ENCODE assay signal across 14 cellular contexts in the genomic region with DNA sequence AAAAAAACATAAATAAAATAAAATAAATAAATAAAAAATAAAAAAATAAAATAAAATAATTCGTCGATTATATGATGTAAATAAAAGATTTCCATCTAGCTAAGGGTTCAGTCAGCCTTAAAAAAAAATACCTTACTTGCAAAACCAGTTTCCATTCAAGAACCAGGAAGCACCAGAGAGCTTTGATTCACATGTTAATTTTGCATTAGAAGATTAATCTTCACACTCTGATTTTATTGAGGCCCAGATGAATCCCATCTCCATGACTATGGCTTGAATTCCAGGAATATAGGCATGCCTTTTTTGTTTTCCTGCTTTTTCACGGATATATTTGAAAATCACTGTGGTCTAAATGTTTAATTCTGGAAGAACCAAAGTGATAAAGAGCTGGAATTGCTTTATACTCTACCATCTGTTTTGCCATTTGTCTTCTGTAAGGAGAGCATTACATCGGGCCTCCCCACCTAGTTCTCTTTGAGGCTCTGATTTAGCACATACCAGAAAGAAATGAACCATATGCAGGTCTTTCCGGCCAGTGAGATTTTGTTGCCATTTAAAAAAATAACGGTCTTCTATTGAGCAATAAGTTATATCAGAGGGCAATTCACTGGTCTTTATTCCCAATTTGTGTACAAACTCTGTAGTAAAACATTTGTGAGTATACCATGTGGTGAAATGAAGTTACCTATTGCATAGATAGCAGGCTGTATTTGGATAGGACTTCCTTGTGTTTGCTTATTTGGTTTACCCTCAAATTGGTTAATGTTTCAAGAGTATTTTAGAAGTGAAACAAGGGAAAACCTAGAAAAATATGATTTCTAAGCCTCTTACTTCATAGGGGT.
DNase-seq lines count a peak whose midpoint lies in the region; ATAC-seq, FAIRE-seq and TF ChIP-seq lines count a peak whose summit lies in the region.
"Had no signal": no experiment of that assay in that cellular context is flagged by ENCODE, and none has a peak within 500 bp of the region (broad histone marks: within the 10 kb centered on the region; RNA-seq: fewer than 3 reads in every experiment).

No MANE protein-coding gene starts in this region.

- H4K91ac ChIP-seq in H1 (replicated peaks; ENCODE audit: insufficient read length, low read length): no peak overlapping the region

- H3K23ac ChIP-seq in H1 (ENCODE audit: insufficient read length): no peak overlapping the region

- H2BK5ac ChIP-seq in H1 (ENCODE audit: low read depth, low read length): no peak overlapping the region; the same call in 1 of the 2 replicates

- H3K18ac ChIP-seq in H1 (ENCODE audit: extremely low read depth, low read length): no peak overlapping the region

- H3K4me2 ChIP-seq in H1 (ENCODE audit: insufficient read depth in 1 of 2, low read depth in 2 of 2, low read length in 2 of 2): 0 out of 4 replicates have a peak overlapping the region, but pooled peaks of 1 of the 2 experiments have one; percentile 2

- H3K27ac ChIP-seq in H1 (ENCODE audit: low read depth, low read length): no peak overlapping the region
- no peak overlapping the region for H3K27ac ChIP-seq in liver (ENCODE audit: low read depth in 1 of 2, low read length in 2 of 2)
- no peak overlapping the region for H3K27ac ChIP-seq in RWPE1
- H3K27ac ChIP-seq: HL-60 had no signal

- H2BK20ac ChIP-seq in H1 (ENCODE audit: low read length): no peak overlapping the region

- H3K4me1 ChIP-seq in H1 (replicated peaks in 1 of 4; ENCODE audit: control insufficient read depth in 3 of 4, insufficient read depth in 4 of 4, low read length in 3 of 4) (peaks cover 0 to 3% (median 0%) of the 10 kb centered on the region in 4 experiments; a peak in 2 of 7 replicates), liver (ENCODE audit: control insufficient read depth in 4 of 4, insufficient read depth in 4 of 4, low read length in 3 of 4) (peaks cover 0 to 8% (median 0%) of the 10 kb centered on the region in 4 donors)

- H2BK12ac ChIP-seq in H1 (ENCODE audit: low read depth, low read length): no peak overlapping the region

- H3K79me2 ChIP-seq in H1 (ENCODE audit: control insufficient read depth in 1 of 2, insufficient read depth in 2 of 2, low read length in 2 of 2): no peaks in the 10 kb centered on the region

- H3K36me3 ChIP-seq in H1 (ENCODE audit: control insufficient read depth in 2 of 4, insufficient read depth in 4 of 4, low read length in 3 of 4) (no peaks in the 10 kb centered on the region), liver (ENCODE audit: control insufficient read depth in 4 of 4, insufficient read depth in 3 of 4, low read depth in 1 of 4, low read length in 3 of 4) (peaks cover 0 to 2% (median 0%) of the 10 kb centered on the region in 4 donors)

- DNase-seq in DMS53 treated with DMSO at 0.1 percent for 48 hours (lab: John Stamatoyannopoulos, UW; ENCODE audit: unreplicated experiment) (peak; percentile 30), LNCaP clone FGC (ENCODE audit: low read depth) (peak; percentile 26), H1 (ENCODE audit: low read depth in 1 of 2, low spot score in 2 of 2) (no peak), RWPE1 (ENCODE audit: low spot score) (no peak), NCI-H187 treated with DMSO at 0.1 percent for 48 hours (lab: John Stamatoyannopoulos, UW) (no peak)
- DNase-seq: AML-193, Kasumi-1, NCI-H1417, NCI-H2081, NCI-H526 treated with DMSO at 0.1 percent for 48 hours had no signal

- no peak for FAIRE-seq in H1 (lab: Jason Lieb, UNC)

- CTCF ChIA-PET in H1 (lab: Charles Lee; ENCODE audit: partially characterized antibody) (interaction anchor here (0.6 to 2.0 kb wide), 4 partner anchors 13 to 67 kb away, joined by 3 to 8 read pairs (median 4); no protein-coding TSS in a partner anchor), RWPE1 (lab: Yijun Ruan, JAX) (interaction anchor here (0.6 to 0.7 kb wide), 3 partner anchors 243 to 858 kb away, joined by 3 to 6 read pairs (median 4); no protein-coding TSS in a partner anchor)

- no peak for ATAC-seq in GM19023 (IDR thresholded peaks at IDR 0.05; ENCODE audit: unreplicated experiment)
- ATAC-seq in HG02623 (IDR thresholded peaks at IDR 0.05; ENCODE audit: unreplicated experiment): no peak

- peak overlapping the region; percentile 73 for H3K4ac ChIP-seq in H1 (replicated peaks; ENCODE audit: insufficient read length, low read depth, low read length)

- POLR2A ChIA-PET in H1 (lab: Charles Lee; ENCODE audit: partially characterized antibody): no interaction called here
- POLR2A ChIA-PET in RWPE1 (lab: Yijun Ruan, JAX; ENCODE audit: low non-redundant PET): no interaction called here

- no peak for TF ChIP-seq EP300 in H1 (IDR thresholded peaks at IDR 0.05; ENCODE audit: borderline replicate concordance in 1 of 2, low read depth in 2 of 2, low read length in 2 of 2)

- H3K14ac ChIP-seq in H1 (ENCODE audit: insufficient read length): no peak overlapping the region

- H3K23me2 ChIP-seq in H1 (ENCODE audit: low read depth, low read length): no peaks in the 10 kb centered on the region

- H3K4me3 ChIP-seq in LNCaP clone FGC (ENCODE audit: low read depth, low read length) (no peak overlapping the region), H1 (ENCODE audit: extremely low read depth in 1 of 4, insufficient read depth in 2 of 4, low read depth in 3 of 4, low read length in 4 of 4) (no peak overlapping the region), liver (ENCODE audit: low read depth in 1 of 3, low read length in 3 of 3) (no peak overlapping the region)

- no peak overlapping the region for H2BK15ac ChIP-seq in H1 (ENCODE audit: low read length)

- H3K79me1 ChIP-seq in H1 (ENCODE audit: low read depth, low read length): no peaks in the 10 kb centered on the region

- WGBS in H1 (ENCODE audit: extremely low coverage in 1 of 2, insufficient coverage in 1 of 2, insufficient read length in 1 of 2, insufficient replicate concordance in 2 of 2, low coverage in 1 of 2, low lambda C conversion rate in 2 of 2, missing lambda C conversion rate in 1 of 2), 2 experiments: 36% methylated on average over 6 of the region's 6 CpGs; no CpG with 5 or more reads in 1 of the 2 experiments
- WGBS in liver: 36% methylated on average over 6 of the region's 6 CpGs

- H4K5ac ChIP-seq in H1 (ENCODE audit: insufficient read length, low read depth, low read length): no peak overlapping the region

- H4K20me1 ChIP-seq in H1 (replicated peaks in 1 of 2; ENCODE audit: control insufficient read depth in 1 of 2, insufficient read depth in 2 of 2, low read length in 2 of 2): no peaks in the 10 kb centered on the region

- TF ChIP-seq RAD21 in H1 (IDR thresholded peaks at IDR 0.05 in 1 of 2, conservative IDR thresholded peaks at IDR 0.05 in 1 of 2; ENCODE audit: low read depth in 2 of 2, low read length in 2 of 2) (no peak), liver (IDR thresholded peaks at IDR 0.05) (no peak)

- peak overlapping the region; percentile 86 for H2BK120ac ChIP-seq in H1 (replicated peaks; ENCODE audit: low read depth, low read length)

- H2AFZ ChIP-seq in H1 (ENCODE audit: low read length): no peak overlapping the region

- H3K9me3 ChIP-seq in H1 (ENCODE audit: insufficient read depth in 2 of 2, low read depth in 1 of 2, low read length in 1 of 2) (peaks cover 0 to 7% of the 10 kb centered on the region in 2 experiments; a peak in 2 of 4 replicates), liver (ENCODE audit: control insufficient read depth in 4 of 4, low read length in 3 of 4) (peaks cover 0 to 4% (median 0%) of the 10 kb centered on the region in 4 donors)

- TF ChIP-seq CTCF in LNCaP clone FGC (IDR thresholded peaks at IDR 0.05; ENCODE audit: control insufficient read depth, extremely low read depth, insufficient read depth): no peak
- TF ChIP-seq CTCF in H1 (IDR thresholded peaks at IDR 0.05; ENCODE audit: control extremely low read depth in 1 of 3, insufficient read depth in 1 of 3, low read depth in 1 of 3, low read length in 3 of 3): no peak
- TF ChIP-seq CTCF in liver (IDR thresholded peaks at IDR 0.05; ENCODE audit: low read depth, low read length, missing input control): no peak
- no peak for TF ChIP-seq CTCF in RWPE1 (conservative IDR thresholded peaks at IDR 0.05; ENCODE audit: low read depth)

- H3K9ac ChIP-seq in H1 (replicated peaks in 1 of 4; ENCODE audit: extremely low read depth in 1 of 4, low read depth in 3 of 4, low read length in 3 of 4): no peak overlapping the region
- H3K9ac ChIP-seq in liver (ENCODE audit: low read depth in 1 of 2, low read length in 2 of 2): no peak overlapping the region

- H3K56ac ChIP-seq in H1 (replicated peaks; ENCODE audit: insufficient read length, low read depth, low read length): no peak overlapping the region

- no peak for TF ChIP-seq POLR2A in H1 (IDR thresholded peaks at IDR 0.05; ENCODE audit: control extremely low read depth in 1 of 2, low read depth in 2 of 2, low read length in 2 of 2)

- H2AK5ac ChIP-seq in H1 (ENCODE audit: low read depth, low read length): no peak overlapping the region

- H3K27me3 ChIP-seq in H1 (replicated peaks in 1 of 4; ENCODE audit: control insufficient read depth in 3 of 4, extremely low read depth in 1 of 4, insufficient read depth in 3 of 4, low read length in 3 of 4): no peaks in the 10 kb centered on the region
- H3K27me3 ChIP-seq in liver (ENCODE audit: control insufficient read depth in 4 of 4, insufficient read depth in 4 of 4, low read length in 3 of 4): no peaks in the 10 kb centered on the region

- H4K8ac ChIP-seq in H1 (ENCODE audit: extremely low read depth, insufficient read depth, low read length): no peak overlapping the region

TF ChIP-seq in H1, 55 proteins besides CTCF, POLR2A, EP300 and RAD21:
- TF ChIP-seq CEBPB (IDR thresholded peaks at IDR 0.05; ENCODE audit: low read depth, low read length) (peak; percentile 3; the same call in 1 of the 2 replicates), SIRT6 (IDR thresholded peaks at IDR 0.05; ENCODE audit: low read length) (no peak), EZH2 (IDR thresholded peaks at IDR 0.05; ENCODE audit: low read depth, low read length, severe bottlenecking) (no peak)

TF ChIP-seq in liver, 16 proteins besides CTCF, POLR2A, EP300 and RAD21 (continues in another document):
- TF ChIP-seq GABPA (IDR thresholded peaks at IDR 0.05 in 1 of 2, conservative IDR thresholded peaks at IDR 0.05 in 1 of 2) (no peak), ATF3 (IDR thresholded peaks at IDR 0.05) (peak; percentile 10), MAX (IDR thresholded peaks at IDR 0.05) (no peak), EGR1 (IDR thresholded peaks at IDR 0.05; ENCODE audit: low read depth in 2 of 2) (no peak), RXRA (IDR thresholded peaks at IDR 0.05) (peak in 1 of 2 donors; percentile 16), HNF4A (conservative IDR thresholded peaks at IDR 0.05) (peak; percentile 49 to 53), FOXA2 (IDR thresholded peaks at IDR 0.05) (peak; percentile 8)

Comparison
In these comparisons a context has a peak if more than half of its experiments do, and no peak if none do; other contexts are left out.
1. DNase-seq: peak in DMS53 treated with DMSO at 0.1 percent for 48 hours (single experiment) and LNCaP clone FGC (single experiment); none in H1 (0 of 2), RWPE1 (single experiment) and NCI-H187 treated with DMSO at 0.1 percent for 48 hours (single experiment).